Comparison of ENCODE assay signal across 8 cellular contexts in genomic region chr12:122031342-122032216, GRCh38. TPM values are rescaled to one million over a fixed set of nuclear protein-coding genes. Genes with fewer than 3 reads are reported as not detected.
DNase-seq lines count a peak whose midpoint lies in the region; ATAC-seq and TF ChIP-seq lines count a peak whose summit lies in the region.

No MANE protein-coding gene starts in this region.

- no peak for ATAC-seq in GM21576 (IDR thresholded peaks at IDR 0.05; ENCODE audit: unreplicated experiment)
- no peak for ATAC-seq in HG03097 (IDR thresholded peaks at IDR 0.05; ENCODE audit: low FRiP score, unreplicated experiment)

- H3K27me3 Mint-ChIP-seq in type B pancreatic cell: no peaks in the 10 kb centered on the region

- no peaks in the 10 kb centered on the region for H3K9me3 Mint-ChIP-seq in type B pancreatic cell

- H3K4me1 ChIP-seq in BLaER1: peaks cover 82% of the 10 kb centered on the region

- no peak overlapping the region for H3K4me3 Mint-ChIP-seq in type B pancreatic cell

- H3K27me3 ChIP-seq in BLaER1 (no peaks in the 10 kb centered on the region), HL-60 (ENCODE audit: insufficient read depth, poor library complexity, severe bottlenecking) (no peaks in the 10 kb centered on the region), dorsolateral prefrontal cortex (no peaks in the 10 kb centered on the region)

- H3K9me3 ChIP-seq in BLaER1: no peaks in the 10 kb centered on the region

- peak; percentile 58 for TF ChIP-seq CTCF in HL-60 (IDR thresholded peaks at IDR 0.05; ENCODE audit: insufficient read depth, low read length)
- peak; percentile 27 to 77 (median 62) for TF ChIP-seq CTCF in dorsolateral prefrontal cortex (IDR thresholded peaks at IDR 0.05 in 54 of 56, conservative IDR thresholded peaks at IDR 0.05 in 2 of 56; ENCODE audit: low read depth in 1 of 56, partially characterized antibody in 56 of 56)
- TF ChIP-seq CTCF in type B pancreatic cell (conservative IDR thresholded peaks at IDR 0.05): peak; percentile 81

- H3K4me3 ChIP-seq in BLaER1 (no peak overlapping the region), HL-60 (replicated peaks; ENCODE audit: insufficient read depth, low read length) (no peak overlapping the region), dorsolateral prefrontal cortex (no peak overlapping the region)

- peaks cover 19% of the 10 kb centered on the region for H3K4me1 Mint-ChIP-seq in type B pancreatic cell (ENCODE audit: unreplicated experiment)

- peaks cover 57% of the 10 kb centered on the region for H3K36me3 ChIP-seq in BLaER1

- H3K9ac ChIP-seq in BLaER1: no peak overlapping the region

- intact Hi-C loops in dorsolateral prefrontal cortex (cut with DNase I): no loop called here

- peak overlapping the region; percentile 97 for H3K4me2 ChIP-seq in BLaER1

- H3K27ac ChIP-seq in BLaER1 (peak overlapping the region; percentile 75; the same call in 1 of the 2 replicates), HL-60 (replicated peaks) (no peak overlapping the region), dorsolateral prefrontal cortex (peak overlapping the region in 3 of 59 donors; percentile 8 to 34 (median 8))

- peaks cover 100% of the 10 kb centered on the region for H4K20me1 ChIP-seq in BLaER1

- no peak overlapping the region for H3K27ac Mint-ChIP-seq in type B pancreatic cell

- DNase-seq in HL-60 (ENCODE audit: low read depth in 1 of 2, low spot score in 1 of 2) (peak in 1 of 2 experiments; percentile 52), dorsolateral prefrontal cortex (peak in 2 of 10 donors; percentile 39 to 54), mucosa of gallbladder (ENCODE audit: low spot score) (peak; percentile 35), type B pancreatic cell (ENCODE audit: extremely low spot score, unreplicated experiment) (no peak)
- DNase-seq in activated CD4-positive, alpha-beta T cell treated with anti-CD3 and anti-CD28 coated beads for 24 hours (ENCODE audit: low read depth in 2 of 2): peak; percentile 46 to 63

- peaks cover 14% of the 10 kb centered on the region for H3K36me3 Mint-ChIP-seq in type B pancreatic cell

RNA-seq across cellular contexts. Expression of gene BCL7A, which starts 9.9 kb away (rescaled TPM):
- total RNA-seq in dorsolateral prefrontal cortex: 10 to 100 TPM; 25.2 to 50.3 (median 39.4) TPM
- 17.7 TPM for total RNA-seq in mucosa of gallbladder
- 22.2 and 30.9 TPM in 2 replicates for total RNA-seq in type B pancreatic cell (ENCODE audit: low replicate concordance)

RNA-seq across cellular contexts. Expression of gene MLXIP, which starts 47.0 kb away (rescaled TPM):
- total RNA-seq in dorsolateral prefrontal cortex: 10 to 100 TPM; 22.2 to 78.4 (median 49.7) TPM
- 89.7 TPM for total RNA-seq in mucosa of gallbladder
- 28.4 and 44.5 TPM in 2 replicates for total RNA-seq in type B pancreatic cell (ENCODE audit: low replicate concordance)
